ENCODE assay signal across 8 cellular contexts in the genomic region with DNA sequence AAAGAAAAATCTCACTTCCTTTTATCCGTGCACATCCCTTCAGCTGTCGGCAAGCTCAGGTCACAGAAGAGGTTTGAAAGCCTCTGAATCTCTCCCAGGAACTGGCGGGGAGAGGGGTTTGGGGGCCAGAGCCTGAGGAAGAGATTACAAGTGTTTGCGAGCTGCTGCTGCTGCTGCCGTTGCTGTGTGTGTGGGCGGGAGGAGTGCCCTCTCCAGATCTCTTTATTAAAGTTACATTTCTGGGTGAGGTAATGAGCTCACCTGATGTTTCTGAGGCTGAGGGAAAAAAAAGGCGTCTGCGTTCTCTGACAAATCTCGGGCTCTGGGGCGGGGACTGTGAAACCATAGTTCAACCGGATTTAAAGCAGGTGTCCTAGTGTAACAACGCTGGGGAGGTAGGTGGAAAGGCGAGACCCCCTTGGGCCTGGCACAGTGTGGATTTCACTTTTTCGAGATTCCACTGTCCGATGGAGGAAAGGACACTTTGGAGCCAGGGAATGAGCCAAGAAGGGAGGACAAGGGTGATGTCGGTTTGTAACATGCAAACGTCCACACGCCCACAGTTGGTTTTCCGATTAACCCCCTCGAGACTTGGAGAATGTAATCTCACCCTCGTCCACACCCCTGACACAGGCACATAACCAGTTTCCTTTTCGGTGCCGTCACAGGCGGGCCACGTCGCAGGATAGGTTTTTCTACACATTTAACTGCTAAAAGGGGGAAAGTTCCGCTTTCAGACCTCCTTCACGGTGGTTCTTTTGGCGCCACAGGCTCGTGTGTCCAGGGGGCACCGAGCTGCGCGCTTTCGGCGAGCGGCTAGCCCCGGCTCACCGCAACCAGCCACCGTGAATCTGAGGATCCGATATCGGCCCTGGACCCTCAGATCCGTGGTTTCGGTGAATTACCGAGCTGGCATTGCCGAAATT. TPM values are rescaled to one million over a fixed set of nuclear protein-coding genes. Genes with fewer than 3 reads are reported as not detected.
DNase-seq lines count a peak whose midpoint lies in the region; ATAC-seq, FAIRE-seq and TF ChIP-seq lines count a peak whose summit lies in the region.

No MANE protein-coding gene starts in this region.

- DNase-seq in A549 (ENCODE audit: low read depth in 1 of 2, low spot score in 1 of 2) = peak; percentile 29 to 69
- DNase-seq in NCI-H2196 treated with DMSO at 0.1 percent for 48 hours (lab: John Stamatoyannopoulos, UW; ENCODE audit: unreplicated experiment) = peak; percentile 82
- DNase-seq in activated CD4-positive, alpha-beta T cell treated with anti-CD3 and anti-CD28 coated beads for 4 hours = peak; percentile 78 to 82
- peak; percentile 49 for DNase-seq in dedifferentiated amniotic fluid mesenchymal stem cell (ENCODE audit: extremely low spot score)
- DNase-seq in stimulated activated CD4-positive, alpha-beta T cell treated with anti-CD3 and anti-CD28 coated beads, Interleukin-4, amount 100 ng/mL, for 24 hours = peak; percentile 74

- TF ChIP-seq CTCF in A549 (IDR thresholded peaks at IDR 0.05) (no peak), liver (IDR thresholded peaks at IDR 0.05; ENCODE audit: low read depth, low read length, missing input control) (no peak)

- H3K9me3 ChIP-seq in A549 = no peaks in the 10 kb centered on the region
- no peaks in the 10 kb centered on the region for H3K9me3 ChIP-seq in liver (ENCODE audit: control insufficient read depth in 4 of 4, low read length in 3 of 4)

- H3K4me3 ChIP-seq in A549 (peak overlapping the region; percentile 88), liver (ENCODE audit: low read depth in 1 of 3, low read length in 3 of 3) (peak overlapping the region; percentile 69 to 96 (median 91))

- TF ChIP-seq EP300 in A549 (IDR thresholded peaks at IDR 0.05) = no peak

- H3K27ac ChIP-seq in A549 (peak overlapping the region; percentile 88 to 92), liver (ENCODE audit: low read depth in 1 of 2, low read length in 2 of 2) (peak overlapping the region; percentile 91 to 96)

- TF ChIP-seq RAD21 in A549 (conservative IDR thresholded peaks at IDR 0.05 in 1 of 2, IDR thresholded peaks at IDR 0.05 in 1 of 2) (no peak), liver (IDR thresholded peaks at IDR 0.05) (peak in 1 of 2 donors; percentile 2)

- peak; percentile 0 to 5; a peak in 1 of 6 replicates for ATAC-seq in A549
- peak; percentile 36 for ATAC-seq in GM18867 (IDR thresholded peaks at IDR 0.05; ENCODE audit: unreplicated experiment)
- ATAC-seq in HG03095 (IDR thresholded peaks at IDR 0.05; ENCODE audit: unreplicated experiment) = peak; percentile 25

- FAIRE-seq in A549 (lab: Jason Lieb, UNC) = no peak

- 1% methylated on average over 43 of the region's 45 CpGs for WGBS in A549 (ENCODE audit: missing lambda C conversion rate)
- under 1% methylated on average over 45 of the region's 45 CpGs for WGBS in liver

- peak overlapping the region; percentile 96 for H3K9ac ChIP-seq in liver (ENCODE audit: low read depth in 1 of 2, low read length in 2 of 2)

- no peaks in the 10 kb centered on the region for H3K27me3 ChIP-seq in liver (ENCODE audit: control insufficient read depth in 4 of 4, insufficient read depth in 4 of 4, low read length in 3 of 4)

- no peak for TF ChIP-seq POLR2A in A549 (IDR thresholded peaks at IDR 0.05; ENCODE audit: low read length)

- POLR2A ChIA-PET in A549 (lab: Yijun Ruan, JAX) = interaction anchor here (0.9 to 1.5 kb wide), 4 partner anchors 30 to 762 kb away, joined by 3 to 4 read pairs (median 3); no protein-coding TSS in a partner anchor

- no peaks in the 10 kb centered on the region for H3K36me3 ChIP-seq in liver (ENCODE audit: control insufficient read depth in 4 of 4, insufficient read depth in 3 of 4, low read depth in 1 of 4, low read length in 3 of 4)

- CTCF ChIA-PET in A549 (lab: Yijun Ruan, JAX) = interaction anchor here (0.6 to 5.6 kb wide), 11 partner anchors 10 to 772 kb away, joined by 3 to 47 read pairs (median 5); no protein-coding TSS in a partner anchor

- peaks cover 47% of the 10 kb centered on the region for H3K4me1 ChIP-seq in A549
- peaks cover 0 to 30% (median 18%) of the 10 kb centered on the region in 4 donors for H3K4me1 ChIP-seq in liver (ENCODE audit: control insufficient read depth in 4 of 4, insufficient read depth in 4 of 4, low read length in 3 of 4)

- peak overlapping the region; percentile 86 for H3K4me2 ChIP-seq in A549

TF ChIP-seq in A549, 52 proteins besides CTCF, POLR2A, EP300 and RAD21 (continues in another document):
- TF ChIP-seq, protein P1, sequence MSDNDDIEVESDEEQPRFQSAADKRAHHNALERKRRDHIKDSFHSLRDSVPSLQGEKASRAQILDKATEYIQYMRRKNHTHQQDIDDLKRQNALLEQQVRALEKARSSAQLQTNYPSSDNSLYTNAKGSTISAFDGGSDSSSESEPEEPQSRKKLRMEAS (IDR thresholded peaks at IDR 0.05) = peak; percentile 55
- TF ChIP-seq NFE2L2 (conservative IDR thresholded peaks at IDR 0.05; ENCODE audit: low read length) = no peak
- no peak for TF ChIP-seq CHD4 (IDR thresholded peaks at IDR 0.05; ENCODE audit: borderline replicate concordance)
- TF ChIP-seq FOXS1 (CRISPR knock-in tag; IDR thresholded peaks at IDR 0.05) = no peak
- no peak for TF ChIP-seq BHLHE40 (IDR thresholded peaks at IDR 0.05; ENCODE audit: low read depth, low read length)
- TF ChIP-seq, protein P2, sequence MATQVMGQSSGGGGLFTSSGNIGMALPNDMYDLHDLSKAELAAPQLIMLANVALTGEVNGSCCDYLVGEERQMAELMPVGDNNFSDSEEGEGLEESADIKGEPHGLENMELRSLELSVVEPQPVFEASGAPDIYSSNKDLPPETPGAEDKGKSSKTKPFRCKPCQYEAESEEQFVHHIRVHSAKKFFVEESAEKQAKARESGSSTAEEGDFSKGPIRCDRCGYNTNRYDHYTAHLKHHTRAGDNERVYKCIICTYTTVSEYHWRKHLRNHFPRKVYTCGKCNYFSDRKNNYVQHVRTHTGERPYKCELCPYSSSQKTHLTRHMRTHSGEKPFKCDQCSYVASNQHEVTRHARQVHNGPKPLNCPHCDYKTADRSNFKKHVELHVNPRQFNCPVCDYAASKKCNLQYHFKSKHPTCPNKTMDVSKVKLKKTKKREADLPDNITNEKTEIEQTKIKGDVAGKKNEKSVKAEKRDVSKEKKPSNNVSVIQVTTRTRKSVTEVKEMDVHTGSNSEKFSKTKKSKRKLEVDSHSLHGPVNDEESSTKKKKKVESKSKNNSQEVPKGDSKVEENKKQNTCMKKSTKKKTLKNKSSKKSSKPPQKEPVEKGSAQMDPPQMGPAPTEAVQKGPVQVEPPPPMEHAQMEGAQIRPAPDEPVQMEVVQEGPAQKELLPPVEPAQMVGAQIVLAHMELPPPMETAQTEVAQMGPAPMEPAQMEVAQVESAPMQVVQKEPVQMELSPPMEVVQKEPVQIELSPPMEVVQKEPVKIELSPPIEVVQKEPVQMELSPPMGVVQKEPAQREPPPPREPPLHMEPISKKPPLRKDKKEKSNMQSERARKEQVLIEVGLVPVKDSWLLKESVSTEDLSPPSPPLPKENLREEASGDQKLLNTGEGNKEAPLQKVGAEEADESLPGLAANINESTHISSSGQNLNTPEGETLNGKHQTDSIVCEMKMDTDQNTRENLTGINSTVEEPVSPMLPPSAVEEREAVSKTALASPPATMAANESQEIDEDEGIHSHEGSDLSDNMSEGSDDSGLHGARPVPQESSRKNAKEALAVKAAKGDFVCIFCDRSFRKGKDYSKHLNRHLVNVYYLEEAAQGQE (IDR thresholded peaks at IDR 0.05) = 0 out of 2 replicates have a peak, but pooled peaks have one; percentile 23
- no peak for TF ChIP-seq TFCP2L1 (CRISPR knock-in tag; IDR thresholded peaks at IDR 0.05)

TF ChIP-seq in liver, 16 proteins besides CTCF, POLR2A, EP300 and RAD21:
- TF ChIP-seq YY1 (IDR thresholded peaks at IDR 0.05) (peak; percentile 41), EGR1 (IDR thresholded peaks at IDR 0.05; ENCODE audit: low read depth in 2 of 2) (peak; percentile 88 to 90), TAF1 (conservative IDR thresholded peaks at IDR 0.05) (peak; percentile 79), SP1 (IDR thresholded peaks at IDR 0.05) (no peak), FOXA1 (IDR thresholded peaks at IDR 0.05) (no peak), HNF4A (conservative IDR thresholded peaks at IDR 0.05) (peak; percentile 27 to 46)
- TF ChIP-seq, protein P2 (IDR thresholded peaks at IDR 0.05) = peak; percentile 79

RNA-seq across cellular contexts. Expression of a gene that starts 2.1 kb away (rescaled TPM):
- 145 and 170 TPM in 2 replicates for polyA plus RNA-seq in A549 (2011; rRNA removed)
- polyA plus RNA-seq in A549 (2012; cell fraction: cytosol; rRNA removed) = 15.0 and 15.4 TPM in 2 replicates
- polyA plus RNA-seq in A549 (2012; cell fraction: nucleus; rRNA removed) = 17.2 and 18.6 TPM in 2 replicates
- 53.1 to 57.1 TPM (median 54.2 TPM) in 3 replicates for polyA plus RNA-seq in A549 (2017; fragmentation: RNase III; extraction: RNeasy Plus Mini Kit Qiagen cat#74134 plus additional on column Dnase treatment)
- polyA minus RNA-seq in A549 (2011; rRNA and poly(A)+ RNA removed) = 67.2 and 68.7 TPM in 2 replicates
- 10 to 100 TPM; 46.3 to 62.0 TPM for total RNA-seq in liver
- 10 to 100 TPM; 14.2 to 18.3 TPM for polyA plus RNA-seq in liver

Comparison
In these comparisons a context has a peak if more than half of its experiments do, and no peak if none do; other contexts are left out.
1. Peak in every context shown above with its lines: DNase-seq, ATAC-seq, H3K4me3 ChIP-seq and H3K27ac ChIP-seq.